ENCODE assay signal across 7 cellular contexts in the genomic region with DNA sequence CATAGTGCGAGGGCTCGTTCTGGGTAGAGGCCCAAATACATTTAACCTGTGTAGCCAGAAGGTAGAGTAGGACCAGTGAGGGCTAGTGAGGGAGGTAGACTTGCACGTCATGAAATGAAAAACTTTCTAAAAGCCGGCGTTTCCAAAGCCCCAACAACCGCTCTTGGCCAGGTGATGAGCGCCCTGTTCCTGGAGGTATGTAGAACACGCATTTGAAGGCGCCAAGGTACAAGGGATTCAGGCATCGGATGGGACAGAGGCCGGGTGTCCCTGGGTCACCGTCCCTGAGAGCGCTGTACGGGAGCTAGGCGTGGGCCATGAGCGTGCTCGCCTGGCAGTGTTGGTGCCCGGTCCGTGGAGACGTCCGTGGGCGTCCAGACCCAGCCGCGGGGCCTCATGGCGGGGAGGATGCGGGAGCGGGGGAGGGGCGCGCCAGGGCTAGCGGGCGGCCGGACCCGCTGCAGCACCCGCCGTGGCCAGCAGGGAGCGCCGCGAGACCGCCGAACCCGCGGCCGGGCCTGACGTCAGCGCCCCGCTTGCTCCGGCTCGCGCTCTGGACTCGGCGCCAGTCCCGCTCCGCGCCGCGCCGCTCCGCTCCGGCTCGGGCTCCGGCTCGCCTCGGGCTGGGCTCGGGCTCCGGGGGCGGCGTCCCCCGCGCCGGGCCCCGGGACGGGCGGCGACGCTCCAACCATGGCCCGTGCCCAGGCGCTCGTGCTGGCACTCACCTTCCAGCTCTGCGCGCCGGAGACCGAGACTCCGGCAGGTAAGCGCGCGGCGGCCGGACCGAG. TPM values are rescaled to one million over a fixed set of nuclear protein-coding genes. Genes with fewer than 3 reads are reported as not detected.
DNase-seq lines count a peak whose midpoint lies in the region; ATAC-seq, FAIRE-seq and TF ChIP-seq lines count a peak whose summit lies in the region.

A gene (plus strand): TSS at position 568 of the 788 bp plus-strand sequence. CDS start 123 bp downstream, at position 691.

- ATAC-seq in HG03025 (IDR thresholded peaks at IDR 0.05; ENCODE audit: low FRiP score, unreplicated experiment) (peak; percentile 58), lung (ENCODE audit: insufficient read depth, low FRiP score) (peak; percentile 82)

- DNase-seq in GM12891 (ENCODE audit: insufficient read length, low spot score) (peak; percentile 94), NCI-H460 (ENCODE audit: extremely low read depth, low read depth) (peak; percentile 49), lung (ENCODE audit: low spot score) (peak; percentile 80)
- DNase-seq in activated CD4-positive, alpha-beta memory T cell treated with anti-CD3 and anti-CD28 coated beads for 36 hours = peak; percentile 86
- peak; percentile 54 to 77 (median 70) for DNase-seq in stimulated activated CD4-positive, alpha-beta T cell treated with anti-CD3 and anti-CD28 coated beads, TNF-alpha, amount 100 ng/mL, for 24 hours (ENCODE audit: low read depth in 3 of 3)

- H3K27me3 Mint-ChIP-seq in activated CD4-positive, alpha-beta memory T cell treated with anti-CD3 and anti-CD28 coated beads for 36 hours = peaks cover 47% of the 10 kb centered on the region

- H3K27ac ChIP-seq in ectodermal cell (ENCODE audit: insufficient read depth, low read depth, low read length, poor library complexity, severe bottlenecking) = no peak within 1 kb of the TSS
- peak within 1 kb of the TSS in 1 of 2 donors; percentile 80 for H3K27ac ChIP-seq in lung (ENCODE audit: low read depth in 1 of 2, low read length in 1 of 2)

- peak; percentile 94 for TF ChIP-seq CTCF in lung (IDR thresholded peaks at IDR 0.05; ENCODE audit: control extremely low read depth, extremely low read depth)

- POLR2A ChIA-PET in activated CD4-positive, alpha-beta memory T cell treated with anti-CD3 and anti-CD28 coated beads for 36 hours (lab: Charles Lee) = no interaction called here

- H3K36me3 ChIP-seq in ectodermal cell (ENCODE audit: control insufficient read depth, insufficient read depth, low read length) = no peaks in the 10 kb centered on the region
- no peaks in the 10 kb centered on the region for H3K36me3 ChIP-seq in lung (ENCODE audit: control insufficient read depth in 2 of 2, insufficient read depth in 2 of 2, low read length in 2 of 2)

- peaks cover 71% of the 10 kb centered on the region for H3K27me3 ChIP-seq in ectodermal cell (ENCODE audit: control insufficient read depth, insufficient read depth, low read length, poor library complexity, severe bottlenecking)
- H3K27me3 ChIP-seq in lung (ENCODE audit: control insufficient read depth, insufficient read depth) = no peaks in the 10 kb centered on the region

- no peak within 1 kb of the TSS for H3K27ac Mint-ChIP-seq in activated CD4-positive, alpha-beta memory T cell treated with anti-CD3 and anti-CD28 coated beads for 36 hours

- H3K4me3 ChIP-seq in ectodermal cell (ENCODE audit: insufficient read depth, low read depth, low read length) (peak within 1 kb of the TSS; percentile 54), lung (peak within 1 kb of the TSS; percentile 69)

- FAIRE-seq in GM12891 (lab: Jason Lieb, UNC) = peak; percentile 89

- H3K4me3 Mint-ChIP-seq in activated CD4-positive, alpha-beta memory T cell treated with anti-CD3 and anti-CD28 coated beads for 36 hours = peak within 1 kb of the TSS; percentile 60

- intact Hi-C loops in activated CD4-positive, alpha-beta memory T cell treated with anti-CD3 and anti-CD28 coated beads for 36 hours (cut with micrococcal nuclease) = loop anchor here (2.0 to 5.0 kb wide), 3 partner anchors 616 to 1473 kb away; no protein-coding TSS in a partner anchor

- H3K4me1 ChIP-seq in ectodermal cell (ENCODE audit: control insufficient read depth, insufficient read depth, low read length) = peaks cover 22% of the 10 kb centered on the region
- peaks cover 0 to 6% of the 10 kb centered on the region in 2 donors for H3K4me1 ChIP-seq in lung (ENCODE audit: control insufficient read depth in 2 of 2, insufficient read depth in 2 of 2, low read length in 2 of 2)

- 7% methylated on average over 89 of the region's 89 CpGs for WGBS in ectodermal cell, 2 experiments
- 5 to 6% methylated on average over 77 to 89 of the region's 89 CpGs for WGBS in lung, 2 donors

- CTCF ChIA-PET in activated CD4-positive, alpha-beta memory T cell treated with anti-CD3 and anti-CD28 coated beads for 36 hours (lab: Charles Lee) = interaction anchor here (0.6 to 2.9 kb wide), 6 partner anchors 354 to 1688 kb away, joined by 3 to 17 read pairs (median 3); no protein-coding TSS in a partner anchor

- no peak for TF ChIP-seq POLR2A in GM12891 (IDR thresholded peaks at IDR 0.05; ENCODE audit: low read depth, low read length)

- no peaks in the 10 kb centered on the region for H3K9me3 Mint-ChIP-seq in activated CD4-positive, alpha-beta memory T cell treated with anti-CD3 and anti-CD28 coated beads for 36 hours

- peaks cover 4% of the 10 kb centered on the region for H3K36me3 Mint-ChIP-seq in activated CD4-positive, alpha-beta memory T cell treated with anti-CD3 and anti-CD28 coated beads for 36 hours

- peaks cover 17% of the 10 kb centered on the region for H3K4me1 Mint-ChIP-seq in activated CD4-positive, alpha-beta memory T cell treated with anti-CD3 and anti-CD28 coated beads for 36 hours (ENCODE audit: low read depth)

- H3K9me3 ChIP-seq in ectodermal cell (ENCODE audit: control insufficient read depth, low read length) = no peaks in the 10 kb centered on the region
- no peaks in the 10 kb centered on the region for H3K9me3 ChIP-seq in lung (ENCODE audit: control insufficient read depth in 2 of 2, insufficient read depth in 1 of 2, low read length in 1 of 2)

TF ChIP-seq in GM12891, 5 proteins besides CTCF, POLR2A, EP300 and RAD21:
- TF ChIP-seq SPI1 (IDR thresholded peaks at IDR 0.05; ENCODE audit: low read depth, low read length) (no peak), POLR2AphosphoS5 (IDR thresholded peaks at IDR 0.05; ENCODE audit: low read depth, low read length) (no peak), TAF1 (IDR thresholded peaks at IDR 0.05; ENCODE audit: low read depth, low read length) (no peak), PAX5 (IDR thresholded peaks at IDR 0.05; ENCODE audit: insufficient read depth, low read length, severe bottlenecking) (no peak), POU2F2 (IDR thresholded peaks at IDR 0.05; ENCODE audit: low read depth, low read length) (no peak)

RNA-seq across cellular contexts. Expression of the gene that starts here (rescaled TPM):
- 0.06 TPM for polyA plus RNA-seq in GM12891 (2012; ENCODE audit: low read depth, missing spikeins)
- 7.4 and 8.9 TPM in 2 replicates for total RNA-seq in NCI-H460 (2014; rRNA removed; shearing (Covaris generic))
- 19.2 and 31.3 TPM in 2 replicates for polyA plus RNA-seq in NCI-H460 (2014; cell fraction: nucleus; rRNA removed)
- under 1 TPM; 0.17 to 0.85 TPM for total RNA-seq in activated CD4-positive, alpha-beta memory T cell treated with anti-CD3 and anti-CD28 coated beads for 36 hours
- 32.6 TPM for polyA plus RNA-seq in ectodermal cell (2013, experiment 1 of 4)
- polyA plus RNA-seq in ectodermal cell (2013, experiment 2 of 4) = 37.4 TPM
- 34.2 TPM for polyA plus RNA-seq in ectodermal cell (2013, experiment 3 of 4)
- polyA plus RNA-seq in ectodermal cell (2013, experiment 4 of 4) = 41.5 TPM
- 10 to 100 TPM; 22.6 to 55.3 TPM for total RNA-seq in lung
- polyA plus RNA-seq in lung = 10 to 100 TPM; 22.9 to 42.9 TPM

Comparison
In these comparisons a context has a peak if more than half of its experiments do, and no peak if none do; other contexts are left out.
1. Peak in DNase-seq in activated CD4-positive, alpha-beta memory T cell treated with anti-CD3 and anti-CD28 coated beads for 36 hours; RNA of the gene not detected or under 1 TPM.